ENCODE assay signal across 10 cellular contexts in the genomic region with DNA sequence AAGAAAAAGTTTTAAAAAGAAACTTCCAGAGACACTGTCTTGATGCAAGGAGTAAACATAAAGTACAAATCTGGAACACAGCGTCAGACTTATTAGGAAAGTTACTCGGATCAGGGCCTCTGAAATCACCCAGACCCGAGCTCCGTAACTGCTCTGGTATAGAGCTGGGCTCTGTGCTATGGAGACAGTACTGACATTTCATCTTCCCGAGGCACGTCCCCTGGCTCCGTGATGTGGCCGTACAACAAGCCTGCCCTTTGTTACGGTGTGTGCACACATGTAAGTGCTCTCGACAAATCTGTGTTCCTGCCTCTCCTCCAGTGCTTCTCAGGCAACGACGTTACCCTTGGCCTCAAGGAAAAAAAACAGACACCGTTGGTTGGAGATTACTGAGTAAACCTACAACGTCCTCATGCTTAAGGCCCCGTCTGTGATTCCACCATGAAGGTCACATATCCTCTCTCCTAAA.
DNase-seq lines count a peak whose midpoint lies in the region; ATAC-seq and TF ChIP-seq lines count a peak whose summit lies in the region.
"Had no signal": no experiment of that assay in that cellular context is flagged by ENCODE, and none has a peak within 500 bp of the region (broad histone marks: within the 10 kb centered on the region; RNA-seq: fewer than 3 reads in every experiment).

No MANE protein-coding gene starts in this region.

- H3K4me1 ChIP-seq in body of pancreas (peaks cover 64% of the 10 kb centered on the region), liver (ENCODE audit: control insufficient read depth in 4 of 4, insufficient read depth in 4 of 4, low read length in 3 of 4) (peaks cover 22 to 78% (median 53%) of the 10 kb centered on the region in 4 donors), skeletal muscle tissue (ENCODE audit: control insufficient read depth in 3 of 3, insufficient read depth in 3 of 3, low read length in 3 of 3) (peaks cover 63 to 71% (median 68%) of the 10 kb centered on the region in 3 donors)

- intact Hi-C loops in body of pancreas (cut with DNase I): loop anchor here (5.0 kb wide), 1 partner anchor 35 kb away; no protein-coding TSS in a partner anchor
- intact Hi-C loops in activated T-helper 1 cell treated with anti-CD3 and anti-CD28 coated beads, Interleukin-12 subunit alpha, Interleukin-12 subunit beta, Interleukin-2, Interleukin-4 antibody, amounts not matched to agents 30 ng/mL and 10 ng/mL and 1 ng/mL, durations not matched to agents 14 hours and 24 hours and 36 hours (cut with micrococcal nuclease): no loop called here

- TF ChIP-seq CTCF in body of pancreas (IDR thresholded peaks at IDR 0.05) (no peak), liver (IDR thresholded peaks at IDR 0.05; ENCODE audit: low read depth, low read length, missing input control) (no peak)

- TF ChIP-seq RAD21 in liver (IDR thresholded peaks at IDR 0.05): no peak

- H3K27ac ChIP-seq in body of pancreas: peak overlapping the region; percentile 42 to 98 (median 96)
- H3K27ac ChIP-seq in liver (ENCODE audit: low read depth in 1 of 2, low read length in 2 of 2): peak overlapping the region; percentile 92 to 98
- peak overlapping the region; percentile 97 for H3K27ac ChIP-seq in skeletal muscle tissue (ENCODE audit: low read depth, low read length)

- H3K4me3 ChIP-seq in body of pancreas: no peak overlapping the region
- H3K4me3 ChIP-seq in liver (ENCODE audit: low read depth in 1 of 3, low read length in 3 of 3): peak overlapping the region; percentile 1 to 32 (median 12)
- no peak overlapping the region for H3K4me3 ChIP-seq in skeletal muscle tissue (ENCODE audit: low read length in 3 of 3)

- H3K9me3 ChIP-seq in body of pancreas (no peaks in the 10 kb centered on the region), liver (ENCODE audit: control insufficient read depth in 4 of 4, low read length in 3 of 4) (no peaks in the 10 kb centered on the region), skeletal muscle tissue (ENCODE audit: control insufficient read depth in 3 of 3, low read length in 3 of 3) (no peaks in the 10 kb centered on the region)

- no peaks in the 10 kb centered on the region for H3K9me3 Mint-ChIP-seq in activated T-helper 1 cell treated with anti-CD3 and anti-CD28 coated beads, Interleukin-12 subunit alpha, Interleukin-12 subunit beta, Interleukin-2, Interleukin-4 antibody, amounts not matched to agents 30 ng/mL and 10 ng/mL and 1 ng/mL, durations not matched to agents 14 hours and 24 hours and 36 hours
- H3K9me3 Mint-ChIP-seq: CD4-positive, alpha-beta T cell had no signal

- no peaks in the 10 kb centered on the region for H3K27me3 Mint-ChIP-seq in activated T-helper 1 cell treated with anti-CD3 and anti-CD28 coated beads, Interleukin-12 subunit alpha, Interleukin-12 subunit beta, Interleukin-2, Interleukin-4 antibody, amounts not matched to agents 30 ng/mL and 10 ng/mL and 1 ng/mL, durations not matched to agents 14 hours and 24 hours and 36 hours (ENCODE audit: insufficient read depth)
- H3K27me3 Mint-ChIP-seq: CD4-positive, alpha-beta T cell had no signal

- no peak overlapping the region for H3K4me3 Mint-ChIP-seq in activated T-helper 1 cell treated with anti-CD3 and anti-CD28 coated beads, Interleukin-12 subunit alpha, Interleukin-12 subunit beta, Interleukin-2, Interleukin-4 antibody, amounts not matched to agents 30 ng/mL and 10 ng/mL and 1 ng/mL, durations not matched to agents 14 hours and 24 hours and 36 hours
- H3K4me3 Mint-ChIP-seq: CD4-positive, alpha-beta T cell had no signal

- H3K27me3 ChIP-seq in body of pancreas: no peaks in the 10 kb centered on the region
- H3K27me3 ChIP-seq in liver (ENCODE audit: control insufficient read depth in 4 of 4, insufficient read depth in 4 of 4, low read length in 3 of 4): no peaks in the 10 kb centered on the region
- no peaks in the 10 kb centered on the region for H3K27me3 ChIP-seq in skeletal muscle tissue (ENCODE audit: control insufficient read depth in 3 of 3, insufficient read depth in 3 of 3, low read length in 3 of 3)

- TF ChIP-seq POLR2A in body of pancreas (IDR thresholded peaks at IDR 0.05): no peak

- H3K9ac ChIP-seq in liver (ENCODE audit: low read depth in 1 of 2, low read length in 2 of 2) (peak overlapping the region; percentile 82 to 98), skeletal muscle tissue (ENCODE audit: low read depth in 1 of 3, low read length in 3 of 3) (peak overlapping the region in 2 of 3 donors; percentile 11 to 34)

- ATAC-seq in body of pancreas (no peak), HG03521 (IDR thresholded peaks at IDR 0.05; ENCODE audit: unreplicated experiment) (no peak)

- H3K36me3 Mint-ChIP-seq in activated T-helper 1 cell treated with anti-CD3 and anti-CD28 coated beads, Interleukin-12 subunit alpha, Interleukin-12 subunit beta, Interleukin-2, Interleukin-4 antibody, amounts not matched to agents 30 ng/mL and 10 ng/mL and 1 ng/mL, durations not matched to agents 14 hours and 24 hours and 36 hours (ENCODE audit: low read depth): no peaks in the 10 kb centered on the region

- 59 to 68% methylated on average over 15 of the region's 15 CpGs for WGBS in body of pancreas, 2 donors
- 30% methylated on average over 15 of the region's 15 CpGs for WGBS in liver

- peaks cover 20% of the 10 kb centered on the region for H3K4me1 Mint-ChIP-seq in activated T-helper 1 cell treated with anti-CD3 and anti-CD28 coated beads, Interleukin-12 subunit alpha, Interleukin-12 subunit beta, Interleukin-2, Interleukin-4 antibody, amounts not matched to agents 30 ng/mL and 10 ng/mL and 1 ng/mL, durations not matched to agents 14 hours and 24 hours and 36 hours (ENCODE audit: low read depth)

- H3K27ac Mint-ChIP-seq in activated T-helper 1 cell treated with anti-CD3 and anti-CD28 coated beads, Interleukin-12 subunit alpha, Interleukin-12 subunit beta, Interleukin-2, Interleukin-4 antibody, amounts not matched to agents 30 ng/mL and 10 ng/mL and 1 ng/mL, durations not matched to agents 14 hours and 24 hours and 36 hours: no peak overlapping the region
- H3K27ac Mint-ChIP-seq: CD4-positive, alpha-beta T cell had no signal

- H3K36me3 ChIP-seq in body of pancreas (replicated peaks in 1 of 2; ENCODE audit: insufficient read depth in 1 of 2, low read depth in 2 of 2) (no peaks in the 10 kb centered on the region), liver (ENCODE audit: control insufficient read depth in 4 of 4, insufficient read depth in 3 of 4, low read depth in 1 of 4, low read length in 3 of 4) (no peaks in the 10 kb centered on the region), skeletal muscle tissue (ENCODE audit: control insufficient read depth in 3 of 3, insufficient read depth in 3 of 3, low read length in 3 of 3) (no peaks in the 10 kb centered on the region)

- DNase-seq in DMS79 (lab: John Stamatoyannopoulos, UW) (peak; percentile 13), body of pancreas (peak in 1 of 4 donors; percentile 26), GDM1 (lab: John Stamatoyannopoulos, UW) (no peak), NCI-H1048 (lab: John Stamatoyannopoulos, UW) (no peak)
- no peak for DNase-seq in activated T-helper 1 cell treated with anti-CD3 and anti-CD28 coated beads, Interleukin-12 subunit alpha, Interleukin-12 subunit beta, Interleukin-2, Interleukin-4 antibody, amounts not matched to agents 30 ng/mL and 10 ng/mL and 1 ng/mL, durations not matched to agents 14 hours and 24 hours and 36 hours (ENCODE audit: low spot score)
- DNase-seq: CD4-positive, alpha-beta T cell; NCI-H2171 treated with DMSO at 0.1 percent for 48 hours had no signal

TF ChIP-seq in liver, 16 proteins besides CTCF, POLR2A, EP300 and RAD21 (continues in another document):
- TF ChIP-seq, protein P1, sequence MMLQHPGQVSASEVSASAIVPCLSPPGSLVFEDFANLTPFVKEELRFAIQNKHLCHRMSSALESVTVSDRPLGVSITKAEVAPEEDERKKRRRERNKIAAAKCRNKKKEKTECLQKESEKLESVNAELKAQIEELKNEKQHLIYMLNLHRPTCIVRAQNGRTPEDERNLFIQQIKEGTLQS (IDR thresholded peaks at IDR 0.05): no peak
- no peak for TF ChIP-seq YY1 (IDR thresholded peaks at IDR 0.05)
- no peak for TF ChIP-seq EGR1 (IDR thresholded peaks at IDR 0.05; ENCODE audit: low read depth in 2 of 2)
- TF ChIP-seq FOXA2 (IDR thresholded peaks at IDR 0.05): no peak
- no peak for TF ChIP-seq NR2F2 (IDR thresholded peaks at IDR 0.05)
- TF ChIP-seq, protein P2, sequence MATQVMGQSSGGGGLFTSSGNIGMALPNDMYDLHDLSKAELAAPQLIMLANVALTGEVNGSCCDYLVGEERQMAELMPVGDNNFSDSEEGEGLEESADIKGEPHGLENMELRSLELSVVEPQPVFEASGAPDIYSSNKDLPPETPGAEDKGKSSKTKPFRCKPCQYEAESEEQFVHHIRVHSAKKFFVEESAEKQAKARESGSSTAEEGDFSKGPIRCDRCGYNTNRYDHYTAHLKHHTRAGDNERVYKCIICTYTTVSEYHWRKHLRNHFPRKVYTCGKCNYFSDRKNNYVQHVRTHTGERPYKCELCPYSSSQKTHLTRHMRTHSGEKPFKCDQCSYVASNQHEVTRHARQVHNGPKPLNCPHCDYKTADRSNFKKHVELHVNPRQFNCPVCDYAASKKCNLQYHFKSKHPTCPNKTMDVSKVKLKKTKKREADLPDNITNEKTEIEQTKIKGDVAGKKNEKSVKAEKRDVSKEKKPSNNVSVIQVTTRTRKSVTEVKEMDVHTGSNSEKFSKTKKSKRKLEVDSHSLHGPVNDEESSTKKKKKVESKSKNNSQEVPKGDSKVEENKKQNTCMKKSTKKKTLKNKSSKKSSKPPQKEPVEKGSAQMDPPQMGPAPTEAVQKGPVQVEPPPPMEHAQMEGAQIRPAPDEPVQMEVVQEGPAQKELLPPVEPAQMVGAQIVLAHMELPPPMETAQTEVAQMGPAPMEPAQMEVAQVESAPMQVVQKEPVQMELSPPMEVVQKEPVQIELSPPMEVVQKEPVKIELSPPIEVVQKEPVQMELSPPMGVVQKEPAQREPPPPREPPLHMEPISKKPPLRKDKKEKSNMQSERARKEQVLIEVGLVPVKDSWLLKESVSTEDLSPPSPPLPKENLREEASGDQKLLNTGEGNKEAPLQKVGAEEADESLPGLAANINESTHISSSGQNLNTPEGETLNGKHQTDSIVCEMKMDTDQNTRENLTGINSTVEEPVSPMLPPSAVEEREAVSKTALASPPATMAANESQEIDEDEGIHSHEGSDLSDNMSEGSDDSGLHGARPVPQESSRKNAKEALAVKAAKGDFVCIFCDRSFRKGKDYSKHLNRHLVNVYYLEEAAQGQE (IDR thresholded peaks at IDR 0.05): no peak
- no peak for TF ChIP-seq HNF4G (IDR thresholded peaks at IDR 0.05)
- TF ChIP-seq, protein P3, sequence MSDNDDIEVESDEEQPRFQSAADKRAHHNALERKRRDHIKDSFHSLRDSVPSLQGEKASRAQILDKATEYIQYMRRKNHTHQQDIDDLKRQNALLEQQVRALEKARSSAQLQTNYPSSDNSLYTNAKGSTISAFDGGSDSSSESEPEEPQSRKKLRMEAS (IDR thresholded peaks at IDR 0.05): no peak
- TF ChIP-seq FOXA1 (IDR thresholded peaks at IDR 0.05): no peak
- TF ChIP-seq RXRA (IDR thresholded peaks at IDR 0.05): no peak
- TF ChIP-seq TAF1 (conservative IDR thresholded peaks at IDR 0.05): no peak

Comparison
In these comparisons a context has a peak if more than half of its experiments do, and no peak if none do; other contexts are left out.
1. H3K4me3 ChIP-seq: peak in liver (3 of 3); none in body of pancreas (0 of 2) and skeletal muscle tissue (0 of 3).
2. Peak in every context shown above with its lines, with median percentiles within 50 percentile points of each other: H3K27ac ChIP-seq.